Comparison of ENCODE assay signal across 8 cellular contexts in genomic region chr13:31909889-31910551, GRCh38.
DNase-seq lines count a peak whose midpoint lies in the region; ATAC-seq, FAIRE-seq and TF ChIP-seq lines count a peak whose summit lies in the region.

No MANE protein-coding gene starts in this region.

- no peak for TF ChIP-seq POLR2A in A549 (IDR thresholded peaks at IDR 0.05; ENCODE audit: low read length)

- H3K4me3 ChIP-seq in A549 (no peak overlapping the region), GM12875 (ENCODE audit: low read depth, low read length) (no peak overlapping the region), cardiac fibroblast (replicated peaks in 1 of 2; ENCODE audit: low read depth in 2 of 2, low read length in 2 of 2) (no peak overlapping the region)

- under 1% methylated on average over 5 of the region's 5 CpGs for WGBS in A549 (ENCODE audit: missing lambda C conversion rate)

- DNase-seq in A549 (ENCODE audit: low read depth in 1 of 2, low spot score in 1 of 2) (peak; percentile 4 to 47), NCI-H1105 treated with DMSO at 0.1 percent for 48 hours (lab: John Stamatoyannopoulos, UW) (peak; percentile 57), T-cell (peak in 27 of 34 experiments; percentile 2 to 63 (median 31)), cardiac fibroblast (ENCODE audit: low read depth in 2 of 2) (peak; percentile 80 to 81), kidney tubule cell (ENCODE audit: low spot score) (peak; percentile 65)
- DNase-seq in stimulated activated CD4-positive, alpha-beta T cell treated with anti-CD3 and anti-CD28 coated beads, TNF-alpha, amount 100 ng/mL, for 48 hours (ENCODE audit: low read depth in 3 of 3) = peak in 2 of 3 donors; percentile 15 to 60

- no peak for ATAC-seq in A549
- ATAC-seq in T-cell (replicated peaks in 1 of 4) = no peak
- no peak for ATAC-seq in HG03521 (IDR thresholded peaks at IDR 0.05; ENCODE audit: unreplicated experiment)

- POLR2A ChIA-PET in A549 (lab: Yijun Ruan, JAX) = interaction anchor here (1.2 kb wide), 1 partner anchor 121 kb away, joined by 3 read pairs; the partner anchor contains the start of gene FRY
- POLR2A ChIA-PET in T-cell (lab: Charles Lee) = interaction anchor here in 1 of 2 donors (1.1 kb wide), 1 partner anchor 397 kb away, joined by 3 read pairs; no protein-coding TSS in a partner anchor

- TF ChIP-seq RAD21 in A549 (conservative IDR thresholded peaks at IDR 0.05 in 1 of 2, IDR thresholded peaks at IDR 0.05 in 1 of 2) = peak; percentile 68 to 75

- no peaks in the 10 kb centered on the region for H3K9me3 Mint-ChIP-seq in T-cell

- TF ChIP-seq EP300 in A549 (IDR thresholded peaks at IDR 0.05) = no peak

- no peaks in the 10 kb centered on the region for H3K36me3 Mint-ChIP-seq in T-cell

- no peak overlapping the region for H3K27ac Mint-ChIP-seq in T-cell

- peak; percentile 74 for TF ChIP-seq CTCF in A549 (IDR thresholded peaks at IDR 0.05)
- TF ChIP-seq CTCF in GM12875 (IDR thresholded peaks at IDR 0.05; ENCODE audit: borderline replicate concordance, insufficient read depth, low read depth, low read length) = peak; percentile 64
- TF ChIP-seq CTCF in cardiac fibroblast (IDR thresholded peaks at IDR 0.05; ENCODE audit: low read depth, low read length) = peak; percentile 74

- no peak for FAIRE-seq in A549 (lab: Jason Lieb, UNC)

- CTCF ChIA-PET in A549 (lab: Yijun Ruan, JAX) = interaction anchor here (0.6 to 3.1 kb wide), 23 partner anchors 10 to 671 kb away, joined by 3 to 33 read pairs (median 3); partner anchors contain the start of genes BRCA2 and ZAR1L
- CTCF ChIA-PET in T-cell (lab: Charles Lee) = interaction anchor here (0.6 to 2.1 kb wide), 38 partner anchors 8 to 1955 kb away, joined by 3 to 16 read pairs (median 4); partner anchors contain the start of genes BRCA2 (in 1 of the 2) and ZAR1L (in 1 of the 2)

- no peak overlapping the region for H3K4me2 ChIP-seq in A549

- no peaks in the 10 kb centered on the region for H3K9me3 ChIP-seq in A549

- no peak overlapping the region for H3K27ac ChIP-seq in A549

- no peaks in the 10 kb centered on the region for H3K4me1 ChIP-seq in A549

- peaks cover 0 to 19% (median 0%) of the 10 kb centered on the region in 3 donors for H3K4me1 Mint-ChIP-seq in T-cell

- peaks cover 2 to 7% of the 10 kb centered on the region in 2 donors for H3K27me3 Mint-ChIP-seq in T-cell

- no peak overlapping the region for H3K4me3 Mint-ChIP-seq in T-cell

TF ChIP-seq in A549, 52 proteins besides CTCF, POLR2A, EP300 and RAD21:
- TF ChIP-seq PHF8 (IDR thresholded peaks at IDR 0.05; ENCODE audit: borderline replicate concordance, low read depth) = no peak
- TF ChIP-seq, protein P1, sequence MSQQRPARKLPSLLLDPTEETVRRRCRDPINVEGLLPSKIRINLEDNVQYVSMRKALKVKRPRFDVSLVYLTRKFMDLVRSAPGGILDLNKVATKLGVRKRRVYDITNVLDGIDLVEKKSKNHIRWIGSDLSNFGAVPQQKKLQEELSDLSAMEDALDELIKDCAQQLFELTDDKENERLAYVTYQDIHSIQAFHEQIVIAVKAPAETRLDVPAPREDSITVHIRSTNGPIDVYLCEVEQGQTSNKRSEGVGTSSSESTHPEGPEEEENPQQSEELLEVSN (IDR thresholded peaks at IDR 0.05; ENCODE audit: borderline replicate concordance, low read depth) = no peak
- no peak for TF ChIP-seq ESRRA (IDR thresholded peaks at IDR 0.05; ENCODE audit: borderline replicate concordance, low read length)
- peak; percentile 61 for TF ChIP-seq SMC3 (IDR thresholded peaks at IDR 0.05)

Comparison
In these comparisons a context has a peak if more than half of its experiments do, and no peak if none do; other contexts are left out.
1. DNase-seq: peak in every context shown above with its lines; median percentile 80 in cardiac fibroblast; 65 in kidney tubule cell; 57 in NCI-H1105 treated with DMSO at 0.1 percent for 48 hours; 38 in stimulated activated CD4-positive, alpha-beta T cell treated with anti-CD3 and anti-CD28 coated beads, TNF-alpha, amount 100 ng/mL, for 48 hours; 31 in T-cell; 26 in A549.